Comparison of ENCODE assay signal across 1 cellular context in genomic region chr1:24415334-24415909, GRCh38.
TF ChIP-seq lines count a peak whose summit lies in the region.

Gene NIPAL3 (plus strand): TSS chr1:24415802. CDS start chr1:24419548, 3,746 bp downstream.

TF ChIP-seq in SK-N-SH, 30 proteins besides CTCF, POLR2A, EP300 and RAD21 (continued from another document):
- no peak for TF ChIP-seq REST (IDR thresholded peaks at IDR 0.05; ENCODE audit: low read depth, low read length)
- TF ChIP-seq YY1 (IDR thresholded peaks at IDR 0.05; ENCODE audit: low read depth) = no peak
